In the genomic region with DNA sequence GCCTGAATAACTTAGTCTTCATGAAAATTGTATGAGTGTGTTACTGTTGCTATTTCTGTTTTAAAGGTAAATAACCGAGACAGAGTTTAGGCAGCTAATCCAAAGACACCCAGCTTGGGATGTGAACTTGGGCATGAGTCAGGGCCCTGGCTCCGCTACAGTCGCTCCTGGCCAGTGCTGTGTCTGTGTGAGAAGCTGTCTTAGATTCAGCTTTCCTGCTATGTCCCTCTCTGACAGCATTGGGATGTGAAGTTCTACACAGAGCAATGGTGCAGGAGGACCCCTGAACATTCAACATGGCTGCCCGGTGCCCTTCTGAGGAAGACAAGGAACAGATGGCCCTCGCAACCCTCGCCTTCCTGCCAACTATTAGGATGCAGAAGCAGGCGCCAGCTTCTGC, we compare ENCODE assay signal across 28 cellular contexts.
"Had no signal": no experiment of that assay in that cellular context is flagged by ENCODE, and none has a peak within 500 bp of the region (broad histone marks: within the 10 kb centered on the region; RNA-seq: fewer than 3 reads in every experiment).

No MANE protein-coding gene starts in this region.

- H3K9me3 Mint-ChIP-seq: activated T-cell treated with anti-CD3 and anti-CD28 coated beads, Interleukin-2, amount 50 U/mL, for 24 hours; activated T-helper 2 cell treated with anti-CD3 and anti-CD28 coated beads, Interferon-gamma antibody, Interleukin-2, Interleukin-4, amounts not matched to agents 10 μg/mL and 5 μg/mL and 100 μg/mL, durations not matched to agents 14 hours and 24 hours and 36 hours; central memory CD8-positive, alpha-beta T cell; immature natural killer cell; neural crest cell; T-cell; T-helper 2 cell treated with Interferon-gamma antibody and Interleukin-4, amounts not matched to agents 5 μg/mL and 100 μg/mL, for 36 hours had no signal

- H3K4me1 Mint-ChIP-seq: central memory CD8-positive, alpha-beta T cell; stimulated activated naive B cell treated with anti-CD40 and anti-IgM and Interleukin-4, amounts not matched to agents 10 μg/mL and 1 μg/mL and 100 μg/mL, for 72 hours had no signal

- H3K27ac Mint-ChIP-seq: activated naive CD8-positive, alpha-beta T cell; activated T-cell treated with anti-CD3 and anti-CD28 coated beads, Interleukin-2, amount 50 U/mL, for 24 hours; activated T-helper 2 cell treated with anti-CD3 and anti-CD28 coated beads, Interferon-gamma antibody, Interleukin-2, Interleukin-4, amounts not matched to agents 10 μg/mL and 5 μg/mL and 100 μg/mL, durations not matched to agents 14 hours and 24 hours and 36 hours; immature natural killer cell; naive thymus-derived CD4-positive, alpha-beta T cell; stimulated activated naive B cell treated with anti-CD40 and anti-IgM and Interleukin-4, amounts not matched to agents 10 μg/mL and 1 μg/mL and 100 μg/mL, for 72 hours; T-cell; T-helper 2 cell treated with Interferon-gamma antibody and Interleukin-4, amounts not matched to agents 5 μg/mL and 100 μg/mL, for 36 hours had no signal

- H2AFZ ChIP-seq: hepatocyte had no signal

- H3K4me3 Mint-ChIP-seq: activated naive CD8-positive, alpha-beta T cell; activated T-cell treated with anti-CD3 and anti-CD28 coated beads, Interleukin-2, amount 50 U/mL, for 24 hours; central memory CD8-positive, alpha-beta T cell; immature natural killer cell; naive thymus-derived CD4-positive, alpha-beta T cell; neural crest cell; stimulated activated naive B cell treated with anti-CD40 and anti-IgM and Interleukin-4, amounts not matched to agents 10 μg/mL and 1 μg/mL and 100 μg/mL, for 72 hours; T-cell; T-helper 2 cell treated with Interferon-gamma antibody and Interleukin-4, amounts not matched to agents 5 μg/mL and 100 μg/mL, for 36 hours had no signal

- H3K4me3 ChIP-seq: adrenal gland, breast epithelium, hepatocyte, left ventricle myocardium inferior, right lobe of liver, testis, upper lobe of left lung had no signal

- H3K27me3 ChIP-seq: adrenal gland, breast epithelium, hepatocyte, right lobe of liver, testis, upper lobe of left lung had no signal

- H3K9me3 ChIP-seq: adrenal gland, breast epithelium, left ventricle myocardium inferior, right lobe of liver, testis, upper lobe of left lung had no signal

- H3K4me2 ChIP-seq: hepatocyte had no signal

- H3K79me2 ChIP-seq: hepatocyte had no signal

- H3K4me1 ChIP-seq: adrenal gland, breast epithelium had no signal

- H3K36me3 ChIP-seq: adrenal gland, breast epithelium, left ventricle myocardium inferior, right lobe of liver, upper lobe of left lung had no signal

- ATAC-seq: naive thymus-derived CD4-positive, alpha-beta T cell; right lobe of liver; stimulated activated naive B cell treated with anti-CD40 and anti-IgM and Interleukin-4, amounts not matched to agents 10 μg/mL and 1 μg/mL and 100 μg/mL, for 72 hours; T-cell had no signal

- H3K27ac ChIP-seq: adrenal gland, breast epithelium, hepatocyte, right lobe of liver, testis, upper lobe of left lung had no signal

- DNase-seq: activated naive CD4-positive, alpha-beta T cell; activated T-cell treated with anti-CD3 and anti-CD28 coated beads, Interleukin-2, amount 50 U/mL, for 24 hours; cortex of kidney; erythroblast; foreskin melanocyte; glutamatergic neuron; immature natural killer cell; kidney glomerular epithelial cell; left ventricle myocardium inferior; naive thymus-derived CD4-positive, alpha-beta T cell; occipital lobe; posterior cingulate gyrus; right lobe of liver; small intestine; stimulated activated CD4-positive, alpha-beta T cell treated with anti-CD3 and anti-CD28 coated beads, Interleukin-15, amount 100 ng/mL, for 24 hours; stimulated activated CD8-positive, alpha-beta memory T cell treated with anti-CD3 and anti-CD28 coated beads, Interleukin-4, amount 100 ng/mL, for 48 hours; stimulated activated naive B cell treated with anti-CD40 and anti-IgM and Interleukin-4, amounts not matched to agents 10 μg/mL and 1 μg/mL and 100 μg/mL, for 72 hours; T-cell; testis had no signal

- H3K36me3 Mint-ChIP-seq: activated naive CD8-positive, alpha-beta T cell; immature natural killer cell; naive thymus-derived CD4-positive, alpha-beta T cell; stimulated activated naive B cell treated with anti-CD40 and anti-IgM and Interleukin-4, amounts not matched to agents 10 μg/mL and 1 μg/mL and 100 μg/mL, for 72 hours; T-cell had no signal
